In the genomic region with DNA sequence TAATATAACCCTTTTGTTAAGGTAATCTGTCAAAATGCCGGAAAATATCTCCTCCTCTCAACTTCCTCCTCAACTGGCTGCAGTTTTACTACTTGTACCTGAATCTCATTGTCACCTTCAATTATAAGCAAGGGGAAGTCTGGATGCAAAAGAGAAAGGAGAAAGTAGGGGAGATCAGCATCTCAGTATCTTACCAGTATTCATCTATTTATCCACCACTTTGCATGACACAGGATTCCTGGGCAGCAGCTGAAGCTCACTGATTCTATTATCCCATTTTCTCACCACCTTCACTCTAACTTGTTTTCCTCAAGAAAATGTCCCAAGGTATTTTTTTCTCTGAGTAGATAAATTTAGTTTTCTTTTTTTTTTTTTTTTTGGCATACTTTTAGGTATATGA, we compare ENCODE assay signal across 22 cellular contexts.
"Had no signal": no experiment of that assay in that cellular context is flagged by ENCODE, and none has a peak within 500 bp of the region (broad histone marks: within the 10 kb centered on the region; RNA-seq: fewer than 3 reads in every experiment).

No MANE protein-coding gene starts in this region.

- H3K4me3 Mint-ChIP-seq: dendritic cell treated with granulocyte-macrophage colony-stimulating factor and Interleukin-4, amounts not matched to agents 40 ng/mL and 50 ng/mL, for 4 days; effector memory CD8-positive, alpha-beta T cell; natural killer cell treated with Interleukin-12 subunit alpha and Interleukin-12 subunit beta and Interleukin-15 and Interleukin-18, amount 100 ng/mL, for 72 hours had no signal

- H3K4me1 ChIP-seq: esophagus squamous epithelium, gastroesophageal sphincter, left ventricle myocardium inferior, pancreas had no signal

- H3K27me3 Mint-ChIP-seq: dendritic cell treated with granulocyte-macrophage colony-stimulating factor and Interleukin-4, amounts not matched to agents 40 ng/mL and 50 ng/mL, for 4 days; effector memory CD8-positive, alpha-beta T cell; natural killer cell treated with Interleukin-12 subunit alpha and Interleukin-12 subunit beta and Interleukin-15 and Interleukin-18, amount 100 ng/mL, for 72 hours; progenitor cell of endocrine pancreas had no signal

- H3K4me3 ChIP-seq: esophagus squamous epithelium, gastroesophageal sphincter, left ventricle myocardium inferior, lung, pancreas, smooth muscle cell had no signal

- H3K9me3 ChIP-seq: esophagus squamous epithelium, gastroesophageal sphincter, left ventricle myocardium inferior, pancreas had no signal

- H3K4me2 ChIP-seq: smooth muscle cell had no signal

- ATAC-seq: effector memory CD8-positive, alpha-beta T cell; gastroesophageal sphincter; left cardiac atrium; natural killer cell treated with Interleukin-12 subunit alpha and Interleukin-12 subunit beta and Interleukin-15 and Interleukin-18, amount 100 ng/mL, for 72 hours; pancreas; right cardiac atrium had no signal

- DNase-seq: effector memory CD8-positive, alpha-beta T cell; esophagus squamous epithelium; foreskin fibroblast; glutamatergic neuron; kidney; left cardiac atrium; left ventricle myocardium inferior; mesenchymal stem cell; midbrain; occipital lobe; pancreas; right cardiac atrium; stimulated activated CD4-positive, alpha-beta T cell treated with anti-CD3 and anti-CD28 coated beads, Interleukin-2, amount 100 ng/mL, for 48 hours; stimulated activated naive CD4-positive, alpha-beta T cell treated with Interleukin-2 at 50 U/mL for 16 hours; trophoblast cell had no signal

- H3K9me3 Mint-ChIP-seq: dendritic cell treated with granulocyte-macrophage colony-stimulating factor and Interleukin-4, amounts not matched to agents 40 ng/mL and 50 ng/mL, for 4 days; effector memory CD8-positive, alpha-beta T cell; natural killer cell treated with Interleukin-12 subunit alpha and Interleukin-12 subunit beta and Interleukin-15 and Interleukin-18, amount 100 ng/mL, for 72 hours had no signal

- H3K27ac ChIP-seq: epithelial cell of prostate, esophagus squamous epithelium, gastroesophageal sphincter, left ventricle myocardium inferior, pancreas had no signal

- H3K27ac Mint-ChIP-seq: dendritic cell treated with granulocyte-macrophage colony-stimulating factor and Interleukin-4, amounts not matched to agents 40 ng/mL and 50 ng/mL, for 4 days; effector memory CD8-positive, alpha-beta T cell; natural killer cell treated with Interleukin-12 subunit alpha and Interleukin-12 subunit beta and Interleukin-15 and Interleukin-18, amount 100 ng/mL, for 72 hours; progenitor cell of endocrine pancreas had no signal

- H3K36me3 ChIP-seq: esophagus squamous epithelium, gastroesophageal sphincter, left ventricle myocardium inferior, pancreas had no signal

- H3K27me3 ChIP-seq: esophagus squamous epithelium, gastroesophageal sphincter, pancreas had no signal
